In the genomic region with DNA sequence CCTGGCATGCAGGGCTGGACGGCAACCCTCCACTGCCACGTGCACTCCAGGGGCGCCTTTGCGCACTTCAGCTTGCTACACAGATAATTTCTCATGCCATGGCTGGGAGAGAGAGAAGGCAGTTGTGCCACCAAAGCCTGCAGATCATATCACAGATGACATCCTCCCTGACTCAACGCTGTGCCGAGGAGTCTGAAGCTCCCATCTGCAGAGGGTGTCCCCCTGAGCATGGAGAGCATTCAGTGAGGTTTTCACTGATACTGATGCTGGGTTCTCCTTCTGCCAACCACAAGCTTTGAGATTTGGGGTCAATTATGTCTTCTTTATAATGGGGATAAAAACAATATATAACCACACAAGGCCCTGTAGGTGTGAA, we compare ENCODE assay signal across 28 cellular contexts.
"Had no signal": no experiment of that assay in that cellular context is flagged by ENCODE, and none has a peak within 500 bp of the region (broad histone marks: within the 10 kb centered on the region; RNA-seq: fewer than 3 reads in every experiment).

No MANE protein-coding gene starts in this region.

- H3K4me3 ChIP-seq: esophagus squamous epithelium, heart right ventricle, left lung, mucosa of descending colon, neural progenitor cell, prostate gland, right atrium auricular region, thoracic aorta, tibial nerve, upper lobe of right lung, uterus had no signal

- H3K27me3 ChIP-seq: esophagus squamous epithelium, left lung, neural progenitor cell, right atrium auricular region, tibial nerve, upper lobe of right lung, uterus had no signal

- H3K36me3 ChIP-seq: esophagus squamous epithelium, heart right ventricle, left lung, neural progenitor cell, prostate gland, right atrium auricular region, thoracic aorta, tibial nerve, upper lobe of right lung, uterus had no signal

- DNase-seq: cortex of kidney; effector memory CD8-positive, alpha-beta T cell; erythroblast; esophagus squamous epithelium; foreskin melanocyte; glutamatergic neuron; heart right ventricle; hippocampal formation; left cardiac atrium; left lung; mesenchymal stem cell; mucosa of descending colon; naive B cell; nucleus accumbens; stimulated activated CD4-positive, alpha-beta T cell treated with anti-CD3 and anti-CD28 coated beads, Interleukin-2, amount 100 ng/mL, for 24 hours; stimulated activated CD4-positive, alpha-beta T cell treated with anti-CD3 and anti-CD28 coated beads, Interleukin-4, amount 100 ng/mL, for 24 hours; upper lobe of right lung; uterus had no signal

- H3K9me3 ChIP-seq: esophagus squamous epithelium, heart right ventricle, left lung, prostate gland, right atrium auricular region, thoracic aorta, tibial nerve, upper lobe of right lung, uterus had no signal

- H3K27ac ChIP-seq: esophagus squamous epithelium, heart right ventricle, left lung, neural progenitor cell, prostate gland, right atrium auricular region, thoracic aorta, tibial nerve, upper lobe of right lung, uterus had no signal

- H3K27ac Mint-ChIP-seq: effector memory CD8-positive, alpha-beta T cell; naive B cell; natural killer cell treated with Interleukin-12 subunit alpha and Interleukin-12 subunit beta and Interleukin-15 and Interleukin-18, amount 100 ng/mL, for 72 hours; neural progenitor cell; stimulated activated memory B cell treated with anti-CD40 and anti-IgM and Interleukin-4, amounts not matched to agents 10 μg/mL and 1 μg/mL and 100 μg/mL, for 72 hours; stimulated activated naive CD8-positive, alpha-beta T cell treated with anti-CD3 and anti-CD28 coated beads, Interleukin-15, Interleukin-2, amounts not matched to agents 100 ng/mL and 50 ng/mL, for 24 hours had no signal

- H3K4me1 Mint-ChIP-seq: naive B cell; neural progenitor cell; stimulated activated memory B cell treated with anti-CD40 and anti-IgM and Interleukin-4, amounts not matched to agents 10 μg/mL and 1 μg/mL and 100 μg/mL, for 72 hours had no signal

- H3K4me1 ChIP-seq: heart right ventricle, left lung, prostate gland, right atrium auricular region, tibial nerve, upper lobe of right lung, uterus had no signal

- H3K36me3 Mint-ChIP-seq: mesothelial cell of epicardium; naive B cell; natural killer cell treated with Interleukin-12 subunit alpha and Interleukin-12 subunit beta and Interleukin-15 and Interleukin-18, amount 100 ng/mL, for 72 hours; neural progenitor cell; stimulated activated memory B cell treated with anti-CD40 and anti-IgM and Interleukin-4, amounts not matched to agents 10 μg/mL and 1 μg/mL and 100 μg/mL, for 72 hours had no signal

- ATAC-seq: effector memory CD8-positive, alpha-beta T cell; heart right ventricle; left lung; mucosa of descending colon; natural killer cell treated with Interleukin-12 subunit alpha and Interleukin-12 subunit beta and Interleukin-15 and Interleukin-18, amount 100 ng/mL, for 72 hours; sciatic nerve; stimulated activated memory B cell treated with anti-CD40 and anti-IgM and Interleukin-4, amounts not matched to agents 10 μg/mL and 1 μg/mL and 100 μg/mL, for 72 hours; upper lobe of right lung had no signal

- H3K4me3 Mint-ChIP-seq: effector memory CD8-positive, alpha-beta T cell; mesothelial cell of epicardium; naive B cell; natural killer cell treated with Interleukin-12 subunit alpha and Interleukin-12 subunit beta and Interleukin-15 and Interleukin-18, amount 100 ng/mL, for 72 hours; neural progenitor cell; stimulated activated memory B cell treated with anti-CD40 and anti-IgM and Interleukin-4, amounts not matched to agents 10 μg/mL and 1 μg/mL and 100 μg/mL, for 72 hours; stimulated activated naive CD8-positive, alpha-beta T cell treated with anti-CD3 and anti-CD28 coated beads, Interleukin-15, Interleukin-2, amounts not matched to agents 100 ng/mL and 50 ng/mL, for 24 hours had no signal

- H3K9me3 Mint-ChIP-seq: mesothelial cell of epicardium had no signal

- H2AFZ ChIP-seq: neural progenitor cell had no signal

- H3K4me2 ChIP-seq: neural progenitor cell had no signal

- H3K9ac ChIP-seq: neural progenitor cell had no signal
